Comparison of ENCODE assay signal across 1 cellular context in genomic region chr22:30591588-30592359, GRCh38.
TF ChIP-seq lines count a peak whose summit lies in the region.

Gene PES1 (minus strand): TSS chr22:30591910. CDS start chr22:30591833, 77 bp downstream.

TF ChIP-seq in SK-N-SH, 30 proteins besides CTCF, POLR2A, EP300 and RAD21 (continued from another document):
- no peak for TF ChIP-seq REST (IDR thresholded peaks at IDR 0.05; ENCODE audit: low read depth, low read length)
- TF ChIP-seq, protein P1, sequence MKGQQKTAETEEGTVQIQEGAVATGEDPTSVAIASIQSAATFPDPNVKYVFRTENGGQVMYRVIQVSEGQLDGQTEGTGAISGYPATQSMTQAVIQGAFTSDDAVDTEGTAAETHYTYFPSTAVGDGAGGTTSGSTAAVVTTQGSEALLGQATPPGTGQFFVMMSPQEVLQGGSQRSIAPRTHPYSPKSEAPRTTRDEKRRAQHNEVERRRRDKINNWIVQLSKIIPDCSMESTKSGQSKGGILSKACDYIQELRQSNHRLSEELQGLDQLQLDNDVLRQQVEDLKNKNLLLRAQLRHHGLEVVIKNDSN (IDR thresholded peaks at IDR 0.05; ENCODE audit: borderline replicate concordance, low read depth), result peak; percentile 83
- no peak for TF ChIP-seq EZH2phosphoT487 (IDR thresholded peaks at IDR 0.05; ENCODE audit: borderline replicate concordance, low read depth)
